12 cellular contexts compared by ENCODE assay signal in the genomic region with DNA sequence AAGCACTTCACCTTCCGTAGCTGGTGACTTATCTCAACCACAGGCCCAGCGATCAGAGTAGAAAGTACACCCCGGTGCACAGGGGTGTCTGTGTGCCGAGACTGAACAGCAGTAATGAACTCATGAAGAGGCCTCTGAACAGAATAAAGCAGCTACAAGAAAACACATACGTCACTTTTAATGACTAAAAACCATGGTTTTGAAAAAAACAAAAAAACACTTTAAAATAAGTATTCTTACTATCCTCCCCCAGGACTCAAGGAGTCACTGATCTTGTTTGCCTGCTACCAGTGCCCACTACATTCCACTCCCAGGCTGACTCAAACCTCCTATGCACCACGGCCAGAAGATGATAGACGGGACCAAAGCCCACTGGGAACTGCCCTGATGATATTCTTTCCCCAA. TPM values are rescaled to one million over a fixed set of nuclear protein-coding genes. Genes with fewer than 3 reads are reported as not detected.
DNase-seq lines count a peak whose midpoint lies in the region; ATAC-seq lines count a peak whose summit lies in the region.
"Had no signal": no experiment of that assay in that cellular context is flagged by ENCODE, and none has a peak within 500 bp of the region (broad histone marks: within the 10 kb centered on the region; RNA-seq: fewer than 3 reads in every experiment).

No MANE protein-coding gene starts in this region.

- no peaks in the 10 kb centered on the region for H3K9me2 ChIP-seq in GM23248 (ENCODE audit: insufficient read depth)

- peaks cover 4% of the 10 kb centered on the region; the same call in 1 of the 2 replicates for H3K36me3 ChIP-seq in GM23248 (ENCODE audit: low read depth)
- H3K36me3 ChIP-seq in adipocyte (ENCODE audit: control insufficient read depth, insufficient read depth, low read length, severe bottlenecking), result peaks cover 7% of the 10 kb centered on the region

- peak overlapping the region; percentile 5; the same call in 1 of the 2 replicates for H3K4me3 ChIP-seq in GM23248
- no peak overlapping the region for H3K4me3 ChIP-seq in adipocyte (ENCODE audit: low read length)

- peak overlapping the region; percentile 81 for H3K27ac ChIP-seq in GM23248
- H3K27ac ChIP-seq: VCaP had no signal

- H3K4me1 ChIP-seq in GM23248 (ENCODE audit: insufficient read depth) (peaks cover 29% of the 10 kb centered on the region), adipocyte (ENCODE audit: control insufficient read depth, insufficient read depth, low read length) (peaks cover 40% of the 10 kb centered on the region)

- H3K9ac ChIP-seq in GM23248, result peak overlapping the region; percentile 55
- H3K9ac ChIP-seq in adipocyte (ENCODE audit: low read length), result peak overlapping the region; percentile 32

- H3K79me2 ChIP-seq in GM23248 (ENCODE audit: insufficient read depth), result peaks cover 23% of the 10 kb centered on the region; the same call in 1 of the 2 replicates

- H3K27me3 ChIP-seq in GM23248 (replicated peaks; ENCODE audit: insufficient read depth) (no peaks in the 10 kb centered on the region), adipocyte (replicated peaks; ENCODE audit: control insufficient read depth, insufficient read depth, low read length) (no peaks in the 10 kb centered on the region)

- 0 out of 2 replicates have a peak overlapping the region, but pooled peaks have one; percentile 25 for H2AFZ ChIP-seq in GM23248

- no peak for ATAC-seq in HG02571 (IDR thresholded peaks at IDR 0.05; ENCODE audit: unreplicated experiment)

- no peaks in the 10 kb centered on the region for H4K20me1 ChIP-seq in GM23248 (ENCODE audit: insufficient read depth)

- H3K9me3 ChIP-seq in GM23248 (ENCODE audit: low read depth) (no peaks in the 10 kb centered on the region), adipocyte (ENCODE audit: control insufficient read depth, low read length) (no peaks in the 10 kb centered on the region)

- H3F3A ChIP-seq in GM23248 (ENCODE audit: insufficient read depth), result peaks cover 35% of the 10 kb centered on the region

- in situ Hi-C loops in GM23248 (cut with MboI), result no loop called here

- DNase-seq in AG08395 (ENCODE audit: low spot score), result peak; percentile 89
- peak; percentile 92 for DNase-seq in GM23248
- DNase-seq in adipocyte (ENCODE audit: low read depth), result peak; percentile 66
- DNase-seq in iris pigment epithelial cell (ENCODE audit: low read depth), result peak; percentile 86
- DNase-seq in activated gamma-delta T cell (lab: John Stamatoyannopoulos, UW), result no peak
- no peak for DNase-seq in stimulated activated CD8-positive, alpha-beta memory T cell treated with anti-CD3 and anti-CD28 coated beads, Interleukin-4, amount 100 ng/mL, for 48 hours
- DNase-seq in NCI-H748 treated with DMSO at 0.1 percent for 48 hours (lab: John Stamatoyannopoulos, UW), result no peak
- DNase-seq: activated naive CD4-positive, alpha-beta T cell treated with Interleukin-2 at 50 U/mL for 16 hours; Calu3; NCI-H2171 treated with DMSO at 0.1 percent for 48 hours had no signal

- WGBS in GM23248 (ENCODE audit: low coverage in 1 of 2, low lambda C conversion rate in 2 of 2, missing lambda C conversion rate in 2 of 2), 2 experiments, result 43 to 49% methylated on average over 7 of the region's 7 CpGs

- peak overlapping the region; percentile 47 for H3K4me2 ChIP-seq in GM23248 (ENCODE audit: unreplicated experiment)

RNA-seq across cellular contexts. Expression of a gene that starts 53.8 kb away (rescaled TPM):
- total RNA-seq in GM23248 (2014; rRNA removed; shearing (Covaris generic)), result 15.6 and 15.7 TPM in 2 replicates
- 15.7 and 17.3 TPM in 2 replicates for polyA plus RNA-seq in GM23248 (2016; fragmentation: Nextera tagmentation; extraction: Ambion mirVana)

Comparison
In these comparisons a context has a peak if more than half of its experiments do, and no peak if none do; other contexts are left out.
1. DNase-seq: peak in AG08395 (single experiment), GM23248 (single experiment), adipocyte (single experiment) and iris pigment epithelial cell (single experiment); none in activated gamma-delta T cell (single experiment), stimulated activated CD8-positive, alpha-beta memory T cell treated with anti-CD3 and anti-CD28 coated beads, Interleukin-4, amount 100 ng/mL, for 48 hours (single experiment) and NCI-H748 treated with DMSO at 0.1 percent for 48 hours (single experiment).